In the genomic region with DNA sequence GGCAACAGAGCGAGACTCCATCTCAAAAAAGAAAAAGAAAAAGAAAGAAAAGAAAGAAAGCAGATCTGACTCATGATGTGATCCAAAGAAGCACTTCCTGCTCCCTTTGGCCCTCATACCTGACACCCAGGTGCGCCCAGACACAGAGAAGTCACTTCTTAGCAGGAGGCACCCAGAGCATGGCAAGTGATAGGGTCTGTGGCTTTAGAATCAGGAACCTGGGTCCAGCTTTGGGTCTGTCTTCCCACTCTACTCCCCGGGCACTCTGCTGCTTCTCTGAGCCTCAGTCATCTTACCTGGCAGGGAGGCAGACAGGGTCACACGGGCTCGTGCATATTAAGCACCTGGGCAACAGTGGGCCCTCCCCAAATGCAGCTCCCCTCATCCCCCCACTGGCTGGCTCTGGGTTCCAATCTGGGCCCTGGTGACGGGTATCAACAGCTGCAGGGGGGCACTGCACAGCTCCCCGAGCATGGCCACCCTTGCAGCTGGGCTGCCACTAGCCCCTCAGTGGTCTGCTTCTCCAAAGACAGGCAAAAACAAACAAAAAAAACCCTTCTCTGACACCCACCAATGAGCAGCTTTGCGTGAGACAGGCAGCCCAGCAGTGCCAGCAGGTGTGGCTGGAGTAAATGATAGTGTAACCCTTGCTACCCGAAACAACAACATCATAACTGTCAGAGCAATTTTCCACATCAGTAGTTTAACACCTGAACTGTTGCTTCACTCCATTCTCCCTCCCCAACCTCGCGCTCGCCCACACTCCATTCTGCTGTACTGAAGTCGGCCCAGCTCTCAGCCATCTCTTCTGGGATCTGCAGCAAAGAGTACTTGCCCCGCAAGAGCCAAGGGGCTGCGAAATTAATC, we compare ENCODE assay signal across 8 cellular contexts.
DNase-seq lines count a peak whose midpoint lies in the region; ATAC-seq and TF ChIP-seq lines count a peak whose summit lies in the region.

No MANE protein-coding gene starts in this region.

- TF ChIP-seq CTCF in foreskin keratinocyte (conservative IDR thresholded peaks at IDR 0.05): no peak

- no peak overlapping the region for H3K4me2 ChIP-seq in GM23248 (ENCODE audit: unreplicated experiment)

- WGBS in GM23248 (ENCODE audit: low coverage in 1 of 2, low lambda C conversion rate in 2 of 2, missing lambda C conversion rate in 2 of 2), 2 experiments: 38 to 44% methylated on average over 15 of the region's 15 CpGs

- H3F3A ChIP-seq in GM23248 (ENCODE audit: insufficient read depth): no peaks in the 10 kb centered on the region

- no peak overlapping the region for H2AFZ ChIP-seq in GM23248

- H4K20me1 ChIP-seq in GM23248 (ENCODE audit: insufficient read depth): no peaks in the 10 kb centered on the region

- no peak overlapping the region for H3K9ac ChIP-seq in GM23248

- H3K4me1 ChIP-seq in foreskin keratinocyte (no peaks in the 10 kb centered on the region), GM23248 (ENCODE audit: insufficient read depth) (no peaks in the 10 kb centered on the region)

- no peaks in the 10 kb centered on the region for H3K79me2 ChIP-seq in GM23248 (ENCODE audit: insufficient read depth)

- H3K36me3 ChIP-seq in GM23248 (ENCODE audit: low read depth): no peaks in the 10 kb centered on the region

- no peak overlapping the region for H3K27ac ChIP-seq in foreskin keratinocyte
- H3K27ac ChIP-seq in GM23248: no peak overlapping the region

- H3K9me2 ChIP-seq in GM23248 (ENCODE audit: insufficient read depth): no peaks in the 10 kb centered on the region

- H3K9me3 ChIP-seq in GM23248 (ENCODE audit: low read depth): no peaks in the 10 kb centered on the region

- DNase-seq in SHP77 treated with DMSO at 0.1 percent for 48 hours (lab: John Stamatoyannopoulos, UW) (peak; percentile 93), foreskin keratinocyte (no peak), KG1 (lab: John Stamatoyannopoulos, UW) (no peak), NOMO-1 treated with DMSO at 0.1 percent for 48 hours (lab: John Stamatoyannopoulos, UW; ENCODE audit: unreplicated experiment) (no peak), GM23248 (no peak)

- in situ Hi-C loops in GM23248 (cut with MboI): no loop called here

- H3K27me3 ChIP-seq in foreskin keratinocyte (peaks cover 53% of the 10 kb centered on the region), GM23248 (replicated peaks; ENCODE audit: insufficient read depth) (peaks cover 48% of the 10 kb centered on the region)

- ATAC-seq in GM18517 (IDR thresholded peaks at IDR 0.05; ENCODE audit: unreplicated experiment): peak; percentile 91
- ATAC-seq in GM21717 (IDR thresholded peaks at IDR 0.05; ENCODE audit: unreplicated experiment): peak; percentile 68
- ATAC-seq in HG03571 (IDR thresholded peaks at IDR 0.05; ENCODE audit: unreplicated experiment): peak; percentile 77
- ATAC-seq in foreskin keratinocyte: no peak

- no peak overlapping the region for H3K4me3 ChIP-seq in GM23248
